Comparison of ENCODE assay signal across 8 cellular contexts in genomic region chr9:37904647-37905505, GRCh38. TPM values are rescaled to one million over a fixed set of nuclear protein-coding genes. Genes with fewer than 3 reads are reported as not detected.
DNase-seq lines count a peak whose midpoint lies in the region; ATAC-seq and TF ChIP-seq lines count a peak whose summit lies in the region.

No MANE protein-coding gene starts in this region.

- TF ChIP-seq CTCF in GM12875 (IDR thresholded peaks at IDR 0.05; ENCODE audit: borderline replicate concordance, insufficient read depth, low read depth, low read length), result no peak
- no peak for TF ChIP-seq CTCF in OCI-LY1 (IDR thresholded peaks at IDR 0.05; ENCODE audit: low read length)
- TF ChIP-seq CTCF in endothelial cell (IDR thresholded peaks at IDR 0.05; ENCODE audit: unreplicated experiment), result no peak

- H3K9me3 ChIP-seq in OCI-LY1 (ENCODE audit: low read length) (no peaks in the 10 kb centered on the region), muscle layer of duodenum (ENCODE audit: control insufficient read depth in 1 of 2, low read length in 2 of 2) (no peaks in the 10 kb centered on the region)

- peak overlapping the region; percentile 94 for H3K4me2 ChIP-seq in OCI-LY1 (ENCODE audit: low read length)

- no peaks in the 10 kb centered on the region for H4K20me1 ChIP-seq in OCI-LY1 (ENCODE audit: insufficient read depth, low read length)

- H3K27me3 ChIP-seq in OCI-LY1 (ENCODE audit: insufficient read depth, low read length), result no peaks in the 10 kb centered on the region
- no peaks in the 10 kb centered on the region for H3K27me3 ChIP-seq in muscle layer of duodenum (ENCODE audit: low read depth, low read length)

- peak overlapping the region; percentile 83 for H3K4me3 ChIP-seq in GM12875 (ENCODE audit: low read depth, low read length)
- peak overlapping the region; percentile 95 for H3K4me3 ChIP-seq in OCI-LY1 (ENCODE audit: low read depth, low read length, poor library complexity, severe bottlenecking)
- peak overlapping the region; percentile 89 to 97 for H3K4me3 ChIP-seq in muscle layer of duodenum (ENCODE audit: low read depth in 1 of 2, low read length in 2 of 2)

- H3K27ac Mint-ChIP-seq in endothelial cell (ENCODE audit: unreplicated experiment), result peak overlapping the region; percentile 8

- H3K4me3 Mint-ChIP-seq in endothelial cell (ENCODE audit: unreplicated experiment), result peak overlapping the region; percentile 96

- peaks cover 9% of the 10 kb centered on the region for H3K4me1 Mint-ChIP-seq in endothelial cell (ENCODE audit: unreplicated experiment)

- H3K36me3 Mint-ChIP-seq in endothelial cell (ENCODE audit: low read depth, unreplicated experiment), result no peaks in the 10 kb centered on the region

- H3F3A ChIP-seq in OCI-LY1 (ENCODE audit: insufficient read depth, low read length), result no peaks in the 10 kb centered on the region

- no peaks in the 10 kb centered on the region for H3K9me2 ChIP-seq in OCI-LY1 (ENCODE audit: low read depth, low read length)

- H3K9ac ChIP-seq in OCI-LY1 (ENCODE audit: low read length), result peak overlapping the region; percentile 66

- H3K79me2 ChIP-seq in OCI-LY1 (ENCODE audit: insufficient read depth, low read length), result peaks cover 21% of the 10 kb centered on the region; the same call in 1 of the 2 replicates

- no peaks in the 10 kb centered on the region for H3K36me3 ChIP-seq in OCI-LY1 (ENCODE audit: insufficient read depth, low read length)
- no peaks in the 10 kb centered on the region for H3K36me3 ChIP-seq in muscle layer of duodenum (ENCODE audit: control insufficient read depth in 1 of 2, insufficient read depth in 2 of 2, low read length in 2 of 2)

- H3K27me3 Mint-ChIP-seq in endothelial cell (ENCODE audit: unreplicated experiment), result peaks cover 1% of the 10 kb centered on the region

- no peak for ATAC-seq in HG03175 (IDR thresholded peaks at IDR 0.05; ENCODE audit: unreplicated experiment)

- DNase-seq in endothelial cell (ENCODE audit: low spot score) (no peak), NCI-H446 treated with DMSO at 0.1 percent for 48 hours (lab: John Stamatoyannopoulos, UW) (no peak)
- DNase-seq in stimulated activated naive CD4-positive, alpha-beta T cell (lab: John Stamatoyannopoulos, UW), result no peak
- DNase-seq in activated CD4-positive, CD25-positive, alpha-beta regulatory T cell treated with anti-CD3 and anti-CD28 coated beads, Interleukin-2, amount 50 U/mL, for 72 hours, result no peak

- no peaks in the 10 kb centered on the region for H3K9me3 Mint-ChIP-seq in endothelial cell (ENCODE audit: unreplicated experiment)

- peaks cover 29% of the 10 kb centered on the region for H3K4me1 ChIP-seq in OCI-LY1 (ENCODE audit: insufficient read depth, low read length, severe bottlenecking)
- peaks cover 0 to 22% of the 10 kb centered on the region in 2 donors for H3K4me1 ChIP-seq in muscle layer of duodenum (ENCODE audit: control insufficient read depth in 1 of 2, insufficient read depth in 2 of 2, low read length in 2 of 2)

- H3K27ac ChIP-seq in OCI-LY1 (ENCODE audit: low read depth, low read length, poor library complexity, severe bottlenecking) (peak overlapping the region; percentile 63), muscle layer of duodenum (ENCODE audit: low read length) (peak overlapping the region; percentile 84)

- no peak overlapping the region for H2AFZ ChIP-seq in OCI-LY1 (ENCODE audit: low read length)

RNA-seq across cellular contexts. Expression of gene SLC25A51, which starts 0.9 kb away (rescaled TPM):
- 28.5 TPM for total RNA-seq in endothelial cell (ENCODE audit: unreplicated experiment)
